8 cellular contexts compared by ENCODE assay signal in genomic region chr1:32972814-32973428, GRCh38. TPM values are rescaled to one million over a fixed set of nuclear protein-coding genes. Genes with fewer than 3 reads are reported as not detected.
DNase-seq lines count a peak whose midpoint lies in the region; ATAC-seq, FAIRE-seq and TF ChIP-seq lines count a peak whose summit lies in the region.

No MANE protein-coding gene starts in this region.

- H3K9ac ChIP-seq in endocrine pancreas (ENCODE audit: control insufficient read depth, insufficient read depth, low read length) (peak overlapping the region; percentile 88), mesenchymal stem cell (ENCODE audit: low read length) (peak overlapping the region; percentile 89)

- peak overlapping the region; percentile 19 to 80 for H3K4ac ChIP-seq in mesenchymal stem cell (ENCODE audit: low read depth in 1 of 2, low read length in 2 of 2)

- no peaks in the 10 kb centered on the region for H3K79me1 ChIP-seq in mesenchymal stem cell (replicated peaks; ENCODE audit: low read length, poor library complexity, severe bottlenecking)

- intact Hi-C loops in testis (cut with DNase I; ENCODE audit: low total_unique reads) = no loop called here

- H3K27ac ChIP-seq in A549 = peak overlapping the region; percentile 63 to 75; a peak in 5 of 6 replicates
- H3K27ac ChIP-seq in Peyer's patch = peak overlapping the region in 3 of 4 donors; percentile 5 to 15 (median 10)
- no peak overlapping the region for H3K27ac ChIP-seq in mesenchymal stem cell (ENCODE audit: low read length, poor library complexity, severe bottlenecking)
- H3K27ac ChIP-seq in testis = peak overlapping the region in 1 of 2 donors; percentile 7

- no peaks in the 10 kb centered on the region for H3K27me3 ChIP-seq in Peyer's patch
- H3K27me3 ChIP-seq in endocrine pancreas (ENCODE audit: control insufficient read depth, insufficient read depth, low read length) = no peaks in the 10 kb centered on the region
- peaks cover 0 to 23% of the 10 kb centered on the region in 2 experiments for H3K27me3 ChIP-seq in mesenchymal stem cell (ENCODE audit: control insufficient read depth in 1 of 2, insufficient read depth in 1 of 2, low read length in 2 of 2)
- H3K27me3 ChIP-seq in testis = no peaks in the 10 kb centered on the region

- no peak overlapping the region for H2BK5ac ChIP-seq in mesenchymal stem cell (ENCODE audit: low read depth, low read length, poor library complexity, severe bottlenecking)

- WGBS in A549 (ENCODE audit: missing lambda C conversion rate) = 60% methylated on average over 26 of the region's 58 CpGs
- WGBS in mesenchymal stem cell = under 1% methylated on average over 47 of the region's 58 CpGs
- 0 to 2% methylated on average over 24 to 57 of the region's 58 CpGs for whole genome bisulfite sequencing in testis, 2 donors

- DNase-seq in A549 (ENCODE audit: low read depth in 1 of 2, low spot score in 1 of 2) (no peak), H54 (ENCODE audit: insufficient read length, low spot score) (no peak), Peyer's patch (peak in 1 of 3 donors; percentile 60), mesenchymal stem cell (peak; percentile 62), testis (peak; percentile 57), GM19238 (ENCODE audit: insufficient read length, low spot score) (no peak)

- H2AK5ac ChIP-seq in mesenchymal stem cell (ENCODE audit: low read length, severe bottlenecking) = no peak overlapping the region

- FAIRE-seq in A549 (lab: Jason Lieb, UNC) (no peak), H54 (lab: Jason Lieb, UNC) (no peak)

- H3K36me3 ChIP-seq in Peyer's patch = no peaks in the 10 kb centered on the region
- H3K36me3 ChIP-seq in endocrine pancreas (ENCODE audit: control insufficient read depth, insufficient read depth, low read length) = no peaks in the 10 kb centered on the region
- H3K36me3 ChIP-seq in mesenchymal stem cell (ENCODE audit: control insufficient read depth in 1 of 2, insufficient read depth in 2 of 2, low read depth in 1 of 2, low read length in 2 of 2) = no peaks in the 10 kb centered on the region
- H3K36me3 ChIP-seq in testis (ENCODE audit: low read depth, missing control alignments) = no peaks in the 10 kb centered on the region

- CTCF ChIA-PET in A549 (lab: Yijun Ruan, JAX) = no interaction called here

- TF ChIP-seq EP300 in A549 (IDR thresholded peaks at IDR 0.05) = no peak

- H2BK15ac ChIP-seq in mesenchymal stem cell (ENCODE audit: low read depth, poor library complexity, severe bottlenecking) = peak overlapping the region; percentile 85

- peak overlapping the region in 1 of 2 experiments; percentile 82 for H3K14ac ChIP-seq in mesenchymal stem cell (ENCODE audit: low read length in 2 of 2)

- peak; percentile 43 to 75; a peak in 3 of 6 replicates for ATAC-seq in A549
- no peak for ATAC-seq in GM21390 (IDR thresholded peaks at IDR 0.05; ENCODE audit: unreplicated experiment)

- peak overlapping the region in 1 of 2 experiments; percentile 90 for H2BK12ac ChIP-seq in mesenchymal stem cell (ENCODE audit: low read length in 2 of 2)

- H2AFZ ChIP-seq in mesenchymal stem cell (ENCODE audit: low read depth, low read length) = peak overlapping the region; percentile 11

- H3K4me3 ChIP-seq in A549 (peak overlapping the region; percentile 45), Peyer's patch (peak overlapping the region; percentile 34 to 58 (median 50)), endocrine pancreas (ENCODE audit: control insufficient read depth, insufficient read depth, low read length) (peak overlapping the region; percentile 65), mesenchymal stem cell (ENCODE audit: insufficient read depth in 1 of 2, low read depth in 1 of 2, low read length in 2 of 2) (peak overlapping the region; percentile 55 to 81), testis (peak overlapping the region; percentile 36 to 71)

- H4K8ac ChIP-seq in mesenchymal stem cell (ENCODE audit: low read length) = peak overlapping the region; percentile 92

- no peak for TF ChIP-seq POLR2A in A549 (IDR thresholded peaks at IDR 0.05; ENCODE audit: low read length)
- TF ChIP-seq POLR2A in H54 (IDR thresholded peaks at IDR 0.05; ENCODE audit: low read depth, low read length) = 0 out of 2 replicates have a peak, but pooled peaks have one; percentile 11
- no peak for TF ChIP-seq POLR2A in Peyer's patch (IDR thresholded peaks at IDR 0.05)
- TF ChIP-seq POLR2A in testis (IDR thresholded peaks at IDR 0.05) = no peak

- H3K18ac ChIP-seq in mesenchymal stem cell (ENCODE audit: low read depth in 1 of 2, low read length in 2 of 2) = peak overlapping the region; percentile 64 to 76

- H3K23ac ChIP-seq in mesenchymal stem cell (ENCODE audit: low read length in 2 of 2) = no peak overlapping the region

- POLR2A ChIA-PET in A549 (lab: Yijun Ruan, JAX) = interaction anchor here (1.0 to 1.3 kb wide), 2 partner anchors 8 kb away, joined by 4 to 5 read pairs; partner anchors contain the start of gene RNF19B

- peak overlapping the region; percentile 84 for H4K91ac ChIP-seq in mesenchymal stem cell (ENCODE audit: low read length)

- TF ChIP-seq CTCF in A549 (IDR thresholded peaks at IDR 0.05) (no peak), Peyer's patch (IDR thresholded peaks at IDR 0.05) (no peak), testis (IDR thresholded peaks at IDR 0.05) (no peak)

- TF ChIP-seq RAD21 in A549 (conservative IDR thresholded peaks at IDR 0.05 in 1 of 2, IDR thresholded peaks at IDR 0.05 in 1 of 2) = no peak

- H3K9me3 ChIP-seq in A549 (no peaks in the 10 kb centered on the region), Peyer's patch (no peaks in the 10 kb centered on the region), endocrine pancreas (ENCODE audit: control insufficient read depth, low read length) (no peaks in the 10 kb centered on the region), mesenchymal stem cell (ENCODE audit: control insufficient read depth, low read length) (no peaks in the 10 kb centered on the region), testis (no peaks in the 10 kb centered on the region)

- peak overlapping the region; percentile 90 for H2BK120ac ChIP-seq in mesenchymal stem cell (ENCODE audit: low read depth, low read length)

- no peaks in the 10 kb centered on the region for H3K4me1 ChIP-seq in A549
- H3K4me1 ChIP-seq in Peyer's patch = peaks cover 0 to 13% (median 3%) of the 10 kb centered on the region in 4 donors
- no peaks in the 10 kb centered on the region for H3K4me1 ChIP-seq in endocrine pancreas (ENCODE audit: control insufficient read depth, insufficient read depth, low read length)
- peaks cover 6% of the 10 kb centered on the region for H3K4me1 ChIP-seq in mesenchymal stem cell (ENCODE audit: control insufficient read depth, insufficient read depth, low read depth, low read length)
- H3K4me1 ChIP-seq in testis = peaks cover 4% of the 10 kb centered on the region

- H3K4me2 ChIP-seq in A549 = peak overlapping the region; percentile 80
- H3K4me2 ChIP-seq in mesenchymal stem cell (ENCODE audit: low read length, poor library complexity, severe bottlenecking) = peak overlapping the region; percentile 89

TF ChIP-seq in A549, 52 proteins besides CTCF, POLR2A, EP300 and RAD21:
- TF ChIP-seq MYC (IDR thresholded peaks at IDR 0.05; ENCODE audit: borderline replicate concordance, low read length) (no peak), PBX3 (IDR thresholded peaks at IDR 0.05) (no peak), TFCP2L1 (CRISPR knock-in tag; IDR thresholded peaks at IDR 0.05) (no peak), SREBF2 (IDR thresholded peaks at IDR 0.05) (no peak), CHD4 (IDR thresholded peaks at IDR 0.05; ENCODE audit: borderline replicate concordance) (no peak), MAZ (IDR thresholded peaks at IDR 0.05; ENCODE audit: borderline replicate concordance, low read depth, low read length) (no peak), USF2 (IDR thresholded peaks at IDR 0.05) (no peak)
- TF ChIP-seq, protein P1, sequence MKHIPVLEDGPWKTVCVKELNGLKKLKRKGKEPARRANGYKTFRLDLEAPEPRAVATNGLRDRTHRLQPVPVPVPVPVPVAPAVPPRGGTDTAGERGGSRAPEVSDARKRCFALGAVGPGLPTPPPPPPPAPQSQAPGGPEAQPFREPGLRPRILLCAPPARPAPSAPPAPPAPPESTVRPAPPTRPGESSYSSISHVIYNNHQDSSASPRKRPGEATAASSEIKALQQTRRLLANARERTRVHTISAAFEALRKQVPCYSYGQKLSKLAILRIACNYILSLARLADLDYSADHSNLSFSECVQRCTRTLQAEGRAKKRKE (CRISPR knock-in tag; IDR thresholded peaks at IDR 0.05; ENCODE audit: low read depth) = no peak
TF ChIP-seq in A549: peak in this region for 0.

RNA-seq across cellular contexts. Expression of gene RNF19B, which starts 8.3 kb away (rescaled TPM):
- polyA plus RNA-seq in A549 (2011; rRNA removed) = 21.7 and 22.6 TPM in 2 replicates
- polyA plus RNA-seq in A549 (2012; cell fraction: cytosol; rRNA removed) = 14.8 and 16.8 TPM in 2 replicates
- 9.5 and 10.9 TPM in 2 replicates for polyA plus RNA-seq in A549 (2012; cell fraction: nucleus; rRNA removed)
- polyA plus RNA-seq in A549 (2017; fragmentation: RNase III; extraction: RNeasy Plus Mini Kit Qiagen cat#74134 plus additional on column Dnase treatment) = 9.8 to 10.0 TPM (median 9.9 TPM) in 3 replicates
- 25.3 and 32.3 TPM in 2 replicates for polyA minus RNA-seq in A549 (2011; rRNA and poly(A)+ RNA removed)
- total RNA-seq in Peyer's patch = 10 to 100 TPM; 28.1 to 62.1 (median 54.6) TPM
- polyA plus RNA-seq in mesenchymal stem cell (2013, experiment 1 of 2) = 6.5 TPM
- 6.1 TPM for polyA plus RNA-seq in mesenchymal stem cell (2013, experiment 2 of 2)
- 100 to 1,000 TPM; 140 to 141 TPM for total RNA-seq in testis
- polyA plus RNA-seq in testis (ENCODE audit: insufficient read depth, low read depth, low replicate concordance) = 225 TPM

Comparison
In these comparisons a context has a peak if more than half of its experiments do, and no peak if none do; other contexts are left out.
1. DNase-seq: peak in mesenchymal stem cell (single experiment) and testis (single experiment); none in A549 (0 of 2), H54 (single experiment) and GM19238 (single experiment).
2. Peak in every context shown above with its lines, with median percentiles within 50 percentile points of each other: H3K4me3 ChIP-seq.